In genomic region chrX:20593402-20593801, GRCh38 we compare ENCODE assay signal across 28 cellular contexts.
"Had no signal": no experiment of that assay in that cellular context is flagged by ENCODE, and none has a peak within 500 bp of the region (broad histone marks: within the 10 kb centered on the region; RNA-seq: fewer than 3 reads in every experiment).

No MANE protein-coding gene starts in this region.

- H3K4me3 ChIP-seq: colonic mucosa, esophagus squamous epithelium, gastrocnemius medialis, heart left ventricle, hepatocyte, left lung, lower lobe of right lung had no signal

- FAIRE-seq: endometrium, kidney had no signal

- H3K4me1 ChIP-seq: colonic mucosa, esophagus squamous epithelium, gastrocnemius medialis, heart left ventricle, left lung, lower lobe of right lung had no signal

- H3K79me2 ChIP-seq: hepatocyte had no signal

- H3K9me3 Mint-ChIP-seq: dendritic cell treated with granulocyte-macrophage colony-stimulating factor and Interleukin-4, amounts not matched to agents 40 ng/mL and 50 ng/mL, for 4 days; effector memory CD8-positive, alpha-beta T cell; memory B cell had no signal

- H3K4me2 ChIP-seq: hepatocyte had no signal

- ATAC-seq: effector memory CD8-positive, alpha-beta T cell; esophagus mucosa; gastrocnemius medialis; heart left ventricle; left colon; left lung; left ventricle myocardium superior; lower lobe of right lung; naive thymus-derived CD4-positive, alpha-beta T cell had no signal

- H3K27ac Mint-ChIP-seq: dendritic cell treated with granulocyte-macrophage colony-stimulating factor and Interleukin-4, amounts not matched to agents 40 ng/mL and 50 ng/mL, for 4 days; effector memory CD8-positive, alpha-beta T cell; endodermal cell; immature natural killer cell; memory B cell; naive thymus-derived CD4-positive, alpha-beta T cell had no signal

- H3K9me3 ChIP-seq: colonic mucosa, esophagus squamous epithelium, gastrocnemius medialis, left lung, lower lobe of right lung had no signal

- H3K36me3 ChIP-seq: colonic mucosa, esophagus squamous epithelium, gastrocnemius medialis, heart left ventricle, left lung, lower lobe of right lung had no signal

- H3K36me3 Mint-ChIP-seq: immature natural killer cell; memory B cell; naive thymus-derived CD4-positive, alpha-beta T cell had no signal

- H3K27ac ChIP-seq: colonic mucosa, epithelial cell of prostate, esophagus squamous epithelium, gastrocnemius medialis, heart left ventricle, hepatocyte, left lung, lower lobe of right lung had no signal

- H2AFZ ChIP-seq: hepatocyte had no signal

- DNase-seq: colonic mucosa; cortex of kidney; effector CD8-positive, alpha-beta T cell; effector memory CD8-positive, alpha-beta T cell; endodermal cell; erythroblast; esophagus squamous epithelium; foreskin fibroblast; foreskin melanocyte; gastrocnemius medialis; heart left ventricle; hypothalamus; immature natural killer cell; islet precursor cell; kidney; kidney glomerular epithelial cell; left colon; left lung; left ventricle myocardium superior; lower lobe of right lung; midbrain; naive thymus-derived CD4-positive, alpha-beta T cell had no signal

- H3K27me3 ChIP-seq: colonic mucosa, esophagus squamous epithelium, gastrocnemius medialis, hepatocyte, left lung had no signal
